Comparison of ENCODE assay signal across 8 cellular contexts in the genomic region with DNA sequence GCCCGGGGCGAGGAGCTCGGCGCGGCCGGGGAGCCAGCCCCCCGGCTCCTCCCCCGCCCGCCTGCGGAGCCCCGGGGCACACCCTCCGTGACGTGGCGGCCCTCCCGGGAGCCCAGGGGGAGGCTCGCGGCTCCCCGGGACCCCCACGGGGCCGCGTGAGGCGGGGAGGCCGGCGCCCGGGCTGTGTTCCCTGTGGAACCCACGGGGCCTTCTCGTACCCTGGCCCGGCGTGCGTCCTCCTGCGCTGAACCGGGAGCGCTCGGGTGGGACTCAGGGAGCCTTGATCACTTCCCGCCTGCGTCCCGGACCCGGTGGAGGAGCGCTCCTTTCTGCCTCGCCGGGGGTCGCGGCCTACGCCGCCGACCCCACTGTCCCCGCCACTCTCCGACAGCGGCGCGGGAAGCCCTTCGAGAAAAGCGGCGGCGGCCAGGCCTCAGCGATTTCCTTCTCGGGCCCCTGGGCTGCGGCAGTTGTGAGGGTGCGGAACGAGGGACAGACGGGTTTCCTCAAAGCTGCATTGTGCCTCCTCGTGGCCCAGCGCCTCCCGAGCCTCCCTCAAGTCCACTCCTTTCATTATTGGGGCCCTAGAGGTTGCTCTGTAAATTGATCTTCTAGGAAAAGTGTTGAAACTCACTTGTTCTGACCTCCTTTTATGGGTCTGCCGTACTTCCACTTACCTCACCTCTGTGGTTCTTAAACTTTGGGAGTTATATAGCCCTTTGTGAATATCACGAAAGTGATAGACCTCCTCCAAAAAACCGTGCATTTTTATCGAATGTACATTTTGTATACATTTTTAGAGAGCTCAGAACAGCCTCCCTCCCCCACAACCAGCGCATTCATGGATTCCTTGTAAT.
DNase-seq lines count a peak whose midpoint lies in the region; ATAC-seq and TF ChIP-seq lines count a peak whose summit lies in the region.

No MANE protein-coding gene starts in this region.

- H3K36me3 ChIP-seq in HUES6 (ENCODE audit: control insufficient read depth, insufficient read depth, low read length): peaks cover 34% of the 10 kb centered on the region
- H3K36me3 ChIP-seq in neutrophil: peaks cover 5% of the 10 kb centered on the region

- H3K9me3 ChIP-seq in HUES6 (ENCODE audit: control insufficient read depth, insufficient read depth, low read depth, low read length) (no peaks in the 10 kb centered on the region), neutrophil (no peaks in the 10 kb centered on the region)

- H3K27ac ChIP-seq in HUES6 (ENCODE audit: low read depth, low read length) (peak overlapping the region; percentile 97), neutrophil (peak overlapping the region; percentile 86), substantia nigra (ENCODE audit: low read depth, low read length, poor library complexity, severe bottlenecking) (peak overlapping the region; percentile 70)

- peak overlapping the region; percentile 96 for H3K9ac ChIP-seq in HUES6 (ENCODE audit: low read length)

- no peaks in the 10 kb centered on the region for H3K27me3 ChIP-seq in HUES6 (ENCODE audit: control insufficient read depth, insufficient read depth, low read length)
- H3K27me3 ChIP-seq in neutrophil: no peaks in the 10 kb centered on the region

- DNase-seq in DMS79 (lab: John Stamatoyannopoulos, UW) (peak; percentile 56), RKO (ENCODE audit: low spot score) (peak; percentile 92), activated gamma-delta T cell treated with Interleukin-2 at 50 U/mL for 16 hours (peak; percentile 68), foreskin melanocyte (peak; percentile 75), substantia nigra (lab: John Stamatoyannopoulos, UW) (peak in 42 of 49 donors; percentile 49 to 92 (median 78))

- peak; percentile 77 for ATAC-seq in GM21447 (IDR thresholded peaks at IDR 0.05; ENCODE audit: unreplicated experiment)

- H3K4me3 ChIP-seq in HUES6 (ENCODE audit: low read depth, low read length): peak overlapping the region; percentile 75
- H3K4me3 ChIP-seq in neutrophil (ENCODE audit: low read depth in 1 of 2, low read length in 1 of 2): peak overlapping the region; percentile 79 to 80

- H3K4me1 ChIP-seq in HUES6 (ENCODE audit: control insufficient read depth, insufficient read depth, low read length): peaks cover 4% of the 10 kb centered on the region; the same call in 1 of the 2 replicates
- H3K4me1 ChIP-seq in neutrophil (ENCODE audit: control insufficient read depth in 1 of 2, insufficient read depth in 1 of 2, low read depth in 1 of 2, low read length in 1 of 2): peaks cover 22 to 24% of the 10 kb centered on the region in 2 experiments

- TF ChIP-seq CTCF in neutrophil (IDR thresholded peaks at IDR 0.05): no peak

Comparison
In these comparisons a context has a peak if more than half of its experiments do, and no peak if none do; other contexts are left out.
1. Peak in every context shown above with its lines: DNase-seq, ATAC-seq, H3K4me3 ChIP-seq and H3K27ac ChIP-seq.